13 cellular contexts compared by ENCODE assay signal in the genomic region with DNA sequence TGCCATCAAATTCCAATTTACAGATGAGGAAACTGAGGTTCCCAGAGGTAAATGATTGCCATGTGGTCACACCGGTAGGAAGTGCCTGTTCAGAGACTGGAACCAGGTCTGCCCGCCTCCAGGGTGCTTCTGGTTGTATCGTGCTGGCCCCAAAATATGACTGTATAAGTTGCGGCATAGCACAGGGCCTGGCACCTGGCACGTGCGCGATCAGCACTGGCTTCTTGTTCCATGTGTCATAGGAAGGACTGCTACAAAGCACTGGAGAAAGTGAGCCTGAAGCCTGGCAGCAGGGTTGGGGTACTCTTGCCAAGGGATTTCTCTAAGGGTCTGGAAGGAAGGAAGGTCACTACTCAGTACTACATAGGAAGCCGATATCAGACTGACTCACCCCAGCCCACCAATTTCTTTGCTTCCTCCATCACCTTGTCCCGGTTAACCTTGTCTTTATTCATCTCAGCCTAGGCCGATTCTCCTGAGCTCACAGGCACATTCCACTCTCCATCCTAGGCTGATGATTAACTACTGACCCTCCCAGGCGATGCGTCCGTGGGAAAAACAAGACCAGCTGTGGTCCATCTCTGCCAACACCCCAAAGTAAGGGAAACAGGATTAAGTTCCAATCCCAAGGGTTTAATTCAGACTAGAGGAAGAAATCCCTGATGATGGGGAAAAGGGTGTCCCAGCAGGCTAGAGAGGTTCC. TPM values are rescaled to one million over a fixed set of nuclear protein-coding genes. Genes with fewer than 3 reads are reported as not detected.
DNase-seq lines count a peak whose midpoint lies in the region; ATAC-seq and TF ChIP-seq lines count a peak whose summit lies in the region.
"Had no signal": no experiment of that assay in that cellular context is flagged by ENCODE, and none has a peak within 500 bp of the region (broad histone marks: within the 10 kb centered on the region; RNA-seq: fewer than 3 reads in every experiment).

No MANE protein-coding gene starts in this region.

- H3K27me3 ChIP-seq in heart left ventricle: peaks cover 0 to 6% (median 0%) of the 10 kb centered on the region in 9 donors
- no peaks in the 10 kb centered on the region for H3K27me3 ChIP-seq in right cardiac atrium (ENCODE audit: control insufficient read depth, insufficient read depth)
- peaks cover 0 to 51% (median 18%) of the 10 kb centered on the region in 7 donors for H3K27me3 ChIP-seq in spleen (replicated peaks in 1 of 7)
- H3K27me3 ChIP-seq: testis had no signal

- peak overlapping the region in 6 of 12 donors; percentile 64 to 93 (median 78) for H3K4me3 ChIP-seq in heart left ventricle
- H3K4me3 ChIP-seq in right cardiac atrium (ENCODE audit: low read length): no peak overlapping the region
- peak overlapping the region in 5 of 8 donors; percentile 41 to 76 (median 67) for H3K4me3 ChIP-seq in spleen
- H3K4me3 ChIP-seq: testis had no signal

- DNase-seq in heart left ventricle: peak in 1 of 5 donors; percentile 68
- no peak for DNase-seq in Right ventricle myocardium superior
- DNase-seq in NCI-H82 (lab: John Stamatoyannopoulos, UW): peak; percentile 84
- no peak for DNase-seq in right cardiac atrium
- no peak for DNase-seq in spleen
- DNase-seq in NCI-H345 treated with DMSO at 0.1 percent for 48 hours (lab: John Stamatoyannopoulos, UW; ENCODE audit: unreplicated experiment): no peak
- DNase-seq in activated effector memory CD4-positive, alpha-beta T cell treated with Interleukin-2 at 50 U/mL for 16 hours: no peak
- DNase-seq in GOT3 (lab: John Stamatoyannopoulos, UW): no peak
- DNase-seq: effector memory CD8-positive, alpha-beta T cell; NCI-H1417; NCI-H2227 treated with DMSO at 0.1 percent for 48 hours; SK-N-SH; testis had no signal

- H3K27ac ChIP-seq in heart left ventricle (peak overlapping the region in 11 of 12 donors; percentile 30 to 91 (median 85)), right cardiac atrium (ENCODE audit: low read length) (peak overlapping the region; percentile 66), spleen (peak overlapping the region in 3 of 8 donors; percentile 85 to 94 (median 89))
- H3K27ac ChIP-seq: testis had no signal

- no peak for TF ChIP-seq CTCF in heart left ventricle (IDR thresholded peaks at IDR 0.05)
- no peak for TF ChIP-seq CTCF in spleen (IDR thresholded peaks at IDR 0.05 in 8 of 11, conservative IDR thresholded peaks at IDR 0.05 in 3 of 11)

- 38 to 43% (median 41%) methylated on average over 13 of the region's 13 CpGs for WGBS in heart left ventricle, 4 donors
- WGBS in right cardiac atrium: 53% methylated on average over 13 of the region's 13 CpGs
- WGBS in spleen, 5 donors: 82 to 87% (median 82%) methylated on average over 10 to 13 of the region's 13 CpGs

- H3K36me3 ChIP-seq in heart left ventricle: no peaks in the 10 kb centered on the region
- peaks cover 0 to 33% (median 0%) of the 10 kb centered on the region in 6 donors for H3K36me3 ChIP-seq in spleen

- peaks cover 0 to 58% (median 13%) of the 10 kb centered on the region in 12 donors for H3K4me1 ChIP-seq in heart left ventricle
- peaks cover 8% of the 10 kb centered on the region for H3K4me1 ChIP-seq in right cardiac atrium (ENCODE audit: control insufficient read depth, insufficient read depth, low read length)
- H3K4me1 ChIP-seq in spleen: peaks cover 8 to 99% (median 32%) of the 10 kb centered on the region in 6 donors
- H3K4me1 ChIP-seq: testis had no signal

- no peak for TF ChIP-seq POLR2A in heart left ventricle (IDR thresholded peaks at IDR 0.05)
- no peak for TF ChIP-seq POLR2A in spleen (IDR thresholded peaks at IDR 0.05)

- ATAC-seq in heart left ventricle (peak in 3 of 4 donors; percentile 10 to 42 (median 21)), Right ventricle myocardium superior (ENCODE audit: poor library complexity) (no peak), right cardiac atrium (peak in 1 of 2 donors; percentile 14)

- intact Hi-C loops in heart left ventricle (cut with DNase I): loop anchor here in 3 of 10 donors (2.0 to 10.0 kb wide), 5 partner anchors 55 to 115 kb away; no protein-coding TSS in a partner anchor
- intact Hi-C loops in Right ventricle myocardium superior (cut with DNase I): loop anchor here (10.0 kb wide), 1 partner anchor 125 kb away; no protein-coding TSS in a partner anchor
- intact Hi-C loops in right cardiac atrium (cut with DNase I): no loop called here
- intact Hi-C loops in spleen (cut with DNase I; ENCODE audit: low total_unique reads): no loop called here

- H3K9me3 ChIP-seq in heart left ventricle (no peaks in the 10 kb centered on the region), right cardiac atrium (ENCODE audit: control insufficient read depth, low read length) (no peaks in the 10 kb centered on the region), spleen (no peaks in the 10 kb centered on the region)
- H3K9me3 ChIP-seq: SK-N-SH, testis had no signal

RNA-seq across cellular contexts. Expression of gene HRH2, which starts 1.8 kb away (rescaled TPM):
- total RNA-seq in heart left ventricle (10 to 100 TPM; 26.0 to 66.0 (median 37.7) TPM), Right ventricle myocardium superior (41.2 TPM), right cardiac atrium (10 to 100 TPM; 21.0 to 37.5 (median 32.0) TPM), spleen (10 to 100 TPM; 14.6 to 85.2 (median 31.9) TPM)
- polyA plus RNA-seq in heart left ventricle (10 to 100 TPM; 27.8 to 34.6 TPM), right cardiac atrium (18.6 TPM), spleen (1 to 10 TPM; 1.9 to 4.8 (median 4.4) TPM)
